19 cellular contexts compared by ENCODE assay signal in the genomic region with DNA sequence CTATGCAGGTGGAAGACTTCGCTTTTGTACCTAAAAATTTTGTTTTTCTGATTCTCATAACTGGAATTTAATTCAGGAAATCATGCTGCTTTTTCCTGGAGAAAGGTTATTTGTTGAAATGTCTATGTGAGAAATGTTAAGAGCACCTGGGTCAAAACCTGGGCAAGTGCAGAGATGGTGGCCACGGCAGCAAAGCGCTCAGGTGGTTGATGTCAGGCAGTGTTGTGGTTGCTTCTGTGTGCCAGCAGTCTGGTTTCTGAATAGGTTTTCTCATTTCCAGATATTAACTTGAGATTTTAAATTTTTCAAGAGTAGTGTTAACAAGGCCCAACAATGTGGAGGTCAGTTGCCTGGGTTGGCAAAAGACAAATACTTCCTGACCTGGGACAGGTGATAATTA.
DNase-seq lines count a peak whose midpoint lies in the region; ATAC-seq and TF ChIP-seq lines count a peak whose summit lies in the region.
"Had no signal": no experiment of that assay in that cellular context is flagged by ENCODE, and none has a peak within 500 bp of the region (broad histone marks: within the 10 kb centered on the region; RNA-seq: fewer than 3 reads in every experiment).

No MANE protein-coding gene starts in this region.

- no peaks in the 10 kb centered on the region for H3K27me3 Mint-ChIP-seq in naive B cell
- H3K27me3 Mint-ChIP-seq: activated naive CD4-positive, alpha-beta T cell treated with anti-CD3 and anti-CD28 coated beads, Interleukin-2, amount 10 ng/mL, durations not matched to agents 7 days and 5 days; naive thymus-derived CD4-positive, alpha-beta T cell had no signal

- WGBS in adrenal gland, 4 donors = 51 to 92% (median 82%) methylated on average over 3 of the region's 3 CpGs
- WGBS in thyroid gland, 2 donors = 52 to 86% methylated on average over 3 of the region's 3 CpGs

- H3K4me3 ChIP-seq in cardiac muscle cell (no peak overlapping the region), adrenal gland (peak overlapping the region in 1 of 4 donors; percentile 45), thyroid gland (replicated peaks in 1 of 3) (no peak overlapping the region)
- H3K4me3 ChIP-seq: thoracic aorta had no signal

- H3K4me3 Mint-ChIP-seq in naive B cell = peak overlapping the region in 7 of 8 donors; percentile 70 to 97 (median 87)
- H3K4me3 Mint-ChIP-seq: activated naive CD4-positive, alpha-beta T cell treated with anti-CD3 and anti-CD28 coated beads, Interleukin-2, amount 10 ng/mL, durations not matched to agents 7 days and 5 days had no signal

- H3K27me3 ChIP-seq in cardiac muscle cell (no peaks in the 10 kb centered on the region), adrenal gland (no peaks in the 10 kb centered on the region), thyroid gland (no peaks in the 10 kb centered on the region)

- H3K9me3 Mint-ChIP-seq in naive B cell = no peaks in the 10 kb centered on the region
- H3K9me3 Mint-ChIP-seq: activated naive CD4-positive, alpha-beta T cell treated with anti-CD3 and anti-CD28 coated beads, Interleukin-2, amount 10 ng/mL, durations not matched to agents 7 days and 5 days; naive thymus-derived CD4-positive, alpha-beta T cell had no signal

- TF ChIP-seq POLR2A in adrenal gland (IDR thresholded peaks at IDR 0.05) = no peak
- no peak for TF ChIP-seq POLR2A in thyroid gland (IDR thresholded peaks at IDR 0.05)

- DNase-seq in cardiac muscle cell (ENCODE audit: low read depth in 1 of 2, low spot score in 1 of 2) (no peak), left cardiac atrium (no peak), adrenal gland (no peak), naive B cell (no peak), thyroid gland (no peak), UCSD-AML1 (lab: John Stamatoyannopoulos, UW; ENCODE audit: unreplicated experiment) (no peak), NCI-H526 (lab: John Stamatoyannopoulos, UW) (no peak), kidney tubule cell (ENCODE audit: low spot score) (no peak)
- DNase-seq: 8988T; activated naive CD4-positive, alpha-beta T cell treated with anti-CD3 and anti-CD28 coated beads, Interleukin-2, amount 10 ng/mL, durations not matched to agents 7 days and 5 days; activated T-cell treated with anti-CD3 and anti-CD28 coated beads, Interleukin-2, amount 50 U/mL, for 48 hours; foreskin melanocyte; HCEC 1CT; kidney glomerular epithelial cell; naive thymus-derived CD4-positive, alpha-beta T cell; NCI-H1436 treated with DMSO at 0.1 percent for 48 hours; NCI-H69; T1000 had no signal

- peaks cover 44% of the 10 kb centered on the region for H3K4me1 ChIP-seq in cardiac muscle cell (ENCODE audit: low read depth)
- H3K4me1 ChIP-seq in adrenal gland (replicated peaks in 1 of 2) = peaks cover 44 to 71% of the 10 kb centered on the region in 2 donors
- peaks cover 45 to 78% of the 10 kb centered on the region in 2 donors for H3K4me1 ChIP-seq in thyroid gland

- intact Hi-C loops in left cardiac atrium (cut with DNase I) (no loop called here), adrenal gland (cut with DNase I) (loop anchor here in 1 of 2 donors (10.0 kb wide), 1 partner anchor 53 kb away; no protein-coding TSS in a partner anchor), thyroid gland (cut with DNase I) (no loop called here)

- H3K27ac Mint-ChIP-seq in naive B cell = peak overlapping the region in 5 of 6 donors; percentile 97 to 100 (median 98)
- H3K27ac Mint-ChIP-seq: activated naive CD4-positive, alpha-beta T cell treated with anti-CD3 and anti-CD28 coated beads, Interleukin-2, amount 10 ng/mL, durations not matched to agents 7 days and 5 days had no signal

- H3K36me3 ChIP-seq in cardiac muscle cell (no peaks in the 10 kb centered on the region), adrenal gland (replicated peaks in 1 of 2) (no peaks in the 10 kb centered on the region), thyroid gland (no peaks in the 10 kb centered on the region)
- H3K36me3 ChIP-seq: thoracic aorta had no signal

- no peaks in the 10 kb centered on the region for H3K9me3 ChIP-seq in cardiac muscle cell (ENCODE audit: low read depth)
- no peaks in the 10 kb centered on the region for H3K9me3 ChIP-seq in adrenal gland (replicated peaks in 1 of 3)
- no peaks in the 10 kb centered on the region for H3K9me3 ChIP-seq in thyroid gland
- H3K9me3 ChIP-seq: thoracic aorta had no signal

- peaks cover 38 to 86% (median 47%) of the 10 kb centered on the region in 3 donors for H3K4me1 Mint-ChIP-seq in naive B cell

- peak overlapping the region; percentile 76 for H3K27ac ChIP-seq in cardiac muscle cell
- peak overlapping the region; percentile 27 to 93 (median 78) for H3K27ac ChIP-seq in adrenal gland
- H3K27ac ChIP-seq in thyroid gland = peak overlapping the region; percentile 70 to 81 (median 74)
- H3K27ac ChIP-seq: thoracic aorta had no signal

- H3K36me3 Mint-ChIP-seq in naive B cell = peaks cover 0 to under 1% of the 10 kb centered on the region in 2 donors

- no peak for TF ChIP-seq CTCF in cardiac muscle cell (IDR thresholded peaks at IDR 0.05; ENCODE audit: low read depth, low read length)
- no peak for TF ChIP-seq CTCF in adrenal gland (IDR thresholded peaks at IDR 0.05)
- no peak for TF ChIP-seq CTCF in thyroid gland (IDR thresholded peaks at IDR 0.05)

- ATAC-seq in left cardiac atrium (no peak), naive B cell (ENCODE audit: low read depth in 2 of 2) (no peak)
- ATAC-seq: naive thymus-derived CD4-positive, alpha-beta T cell had no signal
